In genomic region chr18:9321017-9321452, GRCh38 we compare ENCODE assay signal across 1 cellular context.
A peak's percentile ranks its signal among the peaks of the same experiment; 100 is the strongest.
TF ChIP-seq lines count a peak whose summit lies in the region.

No MANE protein-coding gene starts in this region.

TF ChIP-seq in K562, 482 proteins besides CTCF, POLR2A, EP300 and RAD21 (continued from another document and continues in another):
- TF ChIP-seq THAP7 (CRISPR knock-in tag; IDR thresholded peaks at IDR 0.05) (no peak), ZNF41 (CRISPR knock-in tag; conservative IDR thresholded peaks at IDR 0.05) (no peak), HMGN3 (IDR thresholded peaks at IDR 0.05; ENCODE audit: borderline replicate concordance, extremely low read depth, insufficient read length, low read depth, low read length) (no peak), ZNF121 (CRISPR knock-in tag; conservative IDR thresholded peaks at IDR 0.05) (no peak), ZNF398 (CRISPR knock-in tag; IDR thresholded peaks at IDR 0.05) (no peak), SMAD3 (CRISPR knock-in tag; conservative IDR thresholded peaks at IDR 0.05) (no peak), ZC3H11A (IDR thresholded peaks at IDR 0.05; ENCODE audit: low read depth, low read length) (no peak), TCF7L2 (IDR thresholded peaks at IDR 0.05; ENCODE audit: low read depth, low read length) (no peak), EP400 (IDR thresholded peaks at IDR 0.05) (peak; percentile 33; the same call in 1 of the 2 replicates), CHD2 (IDR thresholded peaks at IDR 0.05; ENCODE audit: low read depth, low read length) (no peak), NCOR1 (IDR thresholded peaks at IDR 0.05) (no peak), SRF (CRISPR knock-in tag; IDR thresholded peaks at IDR 0.05) (no peak), PATZ1 (CRISPR knock-in tag; IDR thresholded peaks at IDR 0.05; ENCODE audit: borderline replicate concordance) (no peak), ZFPM2 (CRISPR knock-in tag; IDR thresholded peaks at IDR 0.05) (no peak), ZBTB33 (CRISPR knock-in tag; IDR thresholded peaks at IDR 0.05) (peak; percentile 85), KAT2B (IDR thresholded peaks at IDR 0.05; ENCODE audit: low read depth, low read length) (no peak), ZNF561 (CRISPR knock-in tag; conservative IDR thresholded peaks at IDR 0.05) (0 out of 2 replicates have a peak, but pooled peaks have one; percentile 34), ZBTB5 (IDR thresholded peaks at IDR 0.05) (no peak), RB1 (IDR thresholded peaks at IDR 0.05; ENCODE audit: low read depth) (0 out of 2 replicates have a peak, but pooled peaks have one; percentile 2), CHCHD3 (CRISPR knock-in tag; IDR thresholded peaks at IDR 0.05) (no peak), MEF2A (IDR thresholded peaks at IDR 0.05; ENCODE audit: control insufficient read depth, low read depth, low read length) (no peak), POLR2B (IDR thresholded peaks at IDR 0.05; ENCODE audit: low read depth, partially characterized antibody) (no peak), ESRRB (CRISPR knock-in tag; IDR thresholded peaks at IDR 0.05; ENCODE audit: borderline replicate concordance) (no peak), ZBTB34 (CRISPR knock-in tag; IDR thresholded peaks at IDR 0.05) (0 out of 2 replicates have a peak, but pooled peaks have one; percentile 51), E2F5 (CRISPR knock-in tag; IDR thresholded peaks at IDR 0.05) (no peak), NFIX (CRISPR knock-in tag; IDR thresholded peaks at IDR 0.05; ENCODE audit: low read depth) (no peak), TCF3 (CRISPR knock-in tag; IDR thresholded peaks at IDR 0.05) (peak; percentile 76), MTA1 (IDR thresholded peaks at IDR 0.05; ENCODE audit: borderline replicate concordance) (no peak), BACH1 (tag; IDR thresholded peaks at IDR 0.05) (no peak), NR3C1 (CRISPR knock-in tag; IDR thresholded peaks at IDR 0.05) (peak; percentile 44; the same call in 1 of the 2 replicates), BMI1 (IDR thresholded peaks at IDR 0.05; ENCODE audit: low read length) (no peak), MYC (IDR thresholded peaks at IDR 0.05; ENCODE audit: low read depth, low read length) (peak; percentile 88), MYC (CRISPR knock-in tag; IDR thresholded peaks at IDR 0.05; ENCODE audit: borderline replicate concordance, low read depth) (peak; percentile 43; the same call in 1 of the 2 replicates), ZNF263 (CRISPR knock-in tag; IDR thresholded peaks at IDR 0.05; ENCODE audit: borderline replicate concordance) (no peak), SMAD2 (IDR thresholded peaks at IDR 0.05; ENCODE audit: low read depth, low read length) (no peak), CBFB (CRISPR knock-in tag; IDR thresholded peaks at IDR 0.05) (no peak), KDM2B (CRISPR knock-in tag; IDR thresholded peaks at IDR 0.05) (no peak), ETV5 (CRISPR knock-in tag; IDR thresholded peaks at IDR 0.05; ENCODE audit: low read depth) (no peak), PTTG1 (tag; IDR thresholded peaks at IDR 0.05; ENCODE audit: low read depth) (0 out of 2 replicates have a peak, but pooled peaks have one; percentile 16), XRCC5 (IDR thresholded peaks at IDR 0.05; ENCODE audit: low read depth, low read length) (no peak), JUN (IDR thresholded peaks at IDR 0.05; ENCODE audit: borderline replicate concordance, low read depth, low read length) (no peak), JUN (CRISPR knock-in tag; IDR thresholded peaks at IDR 0.05; ENCODE audit: borderline replicate concordance) (no peak), SMARCB1 (IDR thresholded peaks at IDR 0.05; ENCODE audit: insufficient read length, low read depth) (no peak), CTCFL (IDR thresholded peaks at IDR 0.05; ENCODE audit: borderline replicate concordance, insufficient read depth, low read depth, low read length, poor library complexity, severe bottlenecking) (no peak), ZHX1 (conservative IDR thresholded peaks at IDR 0.05; ENCODE audit: low read length) (no peak), ZNF324 (CRISPR knock-in tag; IDR thresholded peaks at IDR 0.05) (no peak)
